ENCODE assay signal across 5 cellular contexts in the genomic region with DNA sequence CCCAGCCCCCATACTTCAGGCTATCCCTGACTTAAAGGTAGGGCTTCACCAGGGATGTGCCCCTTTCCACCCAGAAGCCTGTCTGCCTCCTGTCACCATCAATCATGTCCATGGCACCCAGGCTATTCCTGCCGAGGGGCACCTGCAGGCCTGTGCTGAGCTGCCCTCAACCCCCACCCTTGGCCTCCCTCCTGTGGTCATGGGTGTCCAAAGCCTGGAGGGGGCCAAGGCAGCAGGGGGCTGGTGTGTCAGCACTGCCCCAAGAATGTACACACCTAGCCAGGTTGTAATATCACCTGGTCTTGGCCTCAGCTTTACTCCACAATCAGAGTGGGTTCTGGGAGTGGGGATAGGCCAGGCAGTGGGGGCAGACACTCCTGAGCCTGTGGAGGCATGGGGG.
"Had no signal": no experiment of that assay in that cellular context is flagged by ENCODE, and none has a peak within 500 bp of the region (broad histone marks: within the 10 kb centered on the region; RNA-seq: fewer than 3 reads in every experiment).

No MANE protein-coding gene starts in this region.

- H3K27ac Mint-ChIP-seq: GM23338, H9 had no signal

- H3K4me3 Mint-ChIP-seq: GM23338, H9 had no signal

- ATAC-seq: GM23338, K562 had no signal

- DNase-seq: H9, HCEC 1CT, IMR-90 had no signal
